In the genomic region with DNA sequence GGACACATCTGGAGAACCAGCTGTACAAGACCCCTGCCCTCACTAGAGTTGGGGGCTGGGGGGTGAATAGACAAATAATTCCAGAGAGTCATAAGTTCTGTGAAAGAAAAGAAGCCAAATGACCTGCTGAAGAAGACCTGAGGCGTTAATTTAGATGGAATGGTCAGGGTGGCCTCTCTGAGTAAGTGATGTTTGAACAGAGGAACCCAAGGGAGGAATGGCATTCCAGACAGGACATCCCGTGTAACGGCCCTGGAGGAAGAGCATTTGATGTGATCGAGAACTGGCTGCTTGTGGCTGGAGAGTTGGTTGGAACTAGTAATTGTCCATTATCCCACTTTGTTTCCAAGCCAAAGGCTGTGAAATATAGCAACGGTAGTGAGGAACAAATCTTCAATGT, we compare ENCODE assay signal across 9 cellular contexts. TPM values are rescaled to one million over a fixed set of nuclear protein-coding genes. Genes with fewer than 3 reads are reported as not detected.
A peak's percentile ranks its signal among the peaks of the same experiment; 100 is the strongest.
DNase-seq lines count a peak whose midpoint lies in the region; ATAC-seq, FAIRE-seq and TF ChIP-seq lines count a peak whose summit lies in the region.
"Had no signal": no experiment of that assay in that cellular context is flagged by ENCODE, and none has a peak within 500 bp of the region (broad histone marks: within the 10 kb centered on the region; RNA-seq: fewer than 3 reads in every experiment).

No MANE protein-coding gene starts in this region.

- peak overlapping the region; percentile 78 for H3K9ac ChIP-seq in HepG2 (ENCODE audit: insufficient read depth, low read depth, low read length)

- H3K36me3 ChIP-seq in HepG2 (replicated peaks in 1 of 2; ENCODE audit: control insufficient read depth in 1 of 2, insufficient read depth in 2 of 2, low read length in 2 of 2) (peaks cover 4 to 28% of the 10 kb centered on the region in 2 experiments; a peak in 4 of 5 replicates), tibial nerve (peaks cover 0 to 17% (median 6%) of the 10 kb centered on the region in 3 donors)

- H2AFZ ChIP-seq in HepG2 (ENCODE audit: low read length), result no peak overlapping the region

- no peak for DNase-seq in activated T-cell treated with anti-CD3 and anti-CD28 coated beads, Interleukin-2, amount 50 U/mL, for 4 hours
- DNase-seq in activated T-cell treated with anti-CD3 and anti-CD28 coated beads, Interleukin-2, amount 50 U/mL, for 48 hours, result no peak
- peak; percentile 13 for DNase-seq in astrocyte of the hippocampus (ENCODE audit: low read depth, low spot score)
- no peak for DNase-seq in HepG2 (ENCODE audit: low spot score)
- no peak for DNase-seq in tibial nerve (ENCODE audit: low spot score in 2 of 2)
- no peak for DNase-seq in hepatic stellate cell (ENCODE audit: low spot score)
- no peak for DNase-seq in effector CD8-positive, alpha-beta T cell (lab: John Stamatoyannopoulos, UW)
- DNase-seq: activated CD4-positive, CD25-positive, alpha-beta regulatory T cell treated with anti-CD3 and anti-CD28 coated beads, Interleukin-2, amount 50 U/mL, for 72 hours had no signal

- in situ Hi-C loops in HepG2 (cut with HindIII; ENCODE audit: extremely low pct_ligation_motif_present, low pct_unique_long_range_greater_than_20kb), result no loop called here

- no peak for TF ChIP-seq RAD21 in HepG2 (CRISPR knock-in tag; IDR thresholded peaks at IDR 0.05)

- H3K4me2 ChIP-seq in HepG2 (ENCODE audit: low read depth, low read length), result peak overlapping the region; percentile 97

- POLR2A ChIA-PET in HepG2 (lab: Yijun Ruan, JAX), result no interaction called here

- H3K4me3 ChIP-seq in HepG2 (replicated peaks in 1 of 3; ENCODE audit: insufficient read depth in 1 of 3, low read depth in 2 of 3, low read length in 3 of 3), result peak overlapping the region; percentile 60 to 80 (median 78)
- H3K4me3 ChIP-seq in tibial nerve, result peak overlapping the region; percentile 54 to 97 (median 90)

- no TSS peak for BruUV-seq in HepG2 (replicated peaks; lab: Mats Ljungman, UMichigan)

- H3K79me2 ChIP-seq in HepG2 (ENCODE audit: insufficient read depth, low read length), result peaks cover 71% of the 10 kb centered on the region

- H3K4me1 ChIP-seq in HepG2 (ENCODE audit: insufficient read depth, low read length) (peaks cover 39% of the 10 kb centered on the region), tibial nerve (peaks cover 0 to 49% (median 27%) of the 10 kb centered on the region in 4 donors)

- ATAC-seq in activated T-cell treated with anti-CD3 and anti-CD28 coated beads, Interleukin-2, amount 50 U/mL, for 4 hours, result no peak
- ATAC-seq in HepG2, result no peak
- no peak for ATAC-seq in HG02798 (IDR thresholded peaks at IDR 0.05; ENCODE audit: poor library complexity, unreplicated experiment)

- peaks cover 9% of the 10 kb centered on the region for H4K20me1 ChIP-seq in HepG2 (ENCODE audit: insufficient read depth, low read length)

- CTCF ChIA-PET in HepG2 (lab: Yijun Ruan, JAX; ENCODE audit: low intra/inter-chr PET ratio, low total read pairs), result no interaction called here

- H3K4me3 Mint-ChIP-seq in activated T-cell treated with anti-CD3 and anti-CD28 coated beads, Interleukin-2, amount 50 U/mL, for 4 hours, result peak overlapping the region; percentile 99

- H3K27me3 Mint-ChIP-seq in activated T-cell treated with anti-CD3 and anti-CD28 coated beads, Interleukin-2, amount 50 U/mL, for 4 hours (ENCODE audit: low read depth), result no peaks in the 10 kb centered on the region

- TF ChIP-seq POLR2A in HepG2 (IDR thresholded peaks at IDR 0.05; ENCODE audit: insufficient read depth in 1 of 2, low read depth in 2 of 2, low read length in 2 of 2) (no peak), tibial nerve (IDR thresholded peaks at IDR 0.05) (no peak)

- H3K4me1 Mint-ChIP-seq in activated T-cell treated with anti-CD3 and anti-CD28 coated beads, Interleukin-2, amount 50 U/mL, for 4 hours (ENCODE audit: low read depth), result peaks cover 41% of the 10 kb centered on the region

- no peaks in the 10 kb centered on the region for H3K27me3 ChIP-seq in HepG2 (ENCODE audit: control insufficient read depth in 1 of 2, insufficient read depth in 2 of 2, low read length in 2 of 2)
- no peaks in the 10 kb centered on the region for H3K27me3 ChIP-seq in tibial nerve

- H3K27ac ChIP-seq in HepG2 (ENCODE audit: extremely low read length, insufficient read depth, low read length) (peak overlapping the region; percentile 67), tibial nerve (peak overlapping the region; percentile 95 to 99 (median 99))

- 55% methylated on average over 5 of the region's 5 CpGs for WGBS in HepG2 (ENCODE audit: low lambda C conversion rate)
- WGBS in tibial nerve, 2 donors, result 19 to 20% methylated on average over 5 of the region's 5 CpGs

- H3K9me3 ChIP-seq in HepG2 (ENCODE audit: low read length) (no peaks in the 10 kb centered on the region), tibial nerve (no peaks in the 10 kb centered on the region)

- intact Hi-C loops in HepG2 (cut with micrococcal nuclease; ENCODE audit: unreplicated experiment), result loop anchor here (10.0 kb wide), 1 partner anchor 256 kb away; the partner anchor contains the start of gene CAPN7

- H3K9me3 Mint-ChIP-seq in activated T-cell treated with anti-CD3 and anti-CD28 coated beads, Interleukin-2, amount 50 U/mL, for 4 hours, result no peaks in the 10 kb centered on the region

- TF ChIP-seq EP300 in HepG2 (IDR thresholded peaks at IDR 0.05; ENCODE audit: low read depth in 2 of 2, low read length in 2 of 2), result no peak
- no peak for TF ChIP-seq EP300 in HepG2 (CRISPR knock-in tag; IDR thresholded peaks at IDR 0.05; ENCODE audit: borderline replicate concordance)
- TF ChIP-seq EP300 in tibial nerve (IDR thresholded peaks at IDR 0.05), result no peak

- no peak for FAIRE-seq in HepG2 (lab: Jason Lieb, UNC)

- TF ChIP-seq CTCF in HepG2 (CRISPR knock-in tag; IDR thresholded peaks at IDR 0.05) (no peak), tibial nerve (IDR thresholded peaks at IDR 0.05) (no peak)

- H3K36me3 Mint-ChIP-seq in activated T-cell treated with anti-CD3 and anti-CD28 coated beads, Interleukin-2, amount 50 U/mL, for 4 hours (ENCODE audit: insufficient read depth), result peaks cover 15% of the 10 kb centered on the region

TF ChIP-seq in HepG2, 621 proteins besides CTCF, POLR2A, EP300 and RAD21 (continues in another document):
- no peak for TF ChIP-seq FOXO1 (CRISPR knock-in tag; IDR thresholded peaks at IDR 0.05)
- TF ChIP-seq KLF16 (CRISPR knock-in tag; IDR thresholded peaks at IDR 0.05), result no peak
- no peak for TF ChIP-seq FOXO4 (CRISPR knock-in tag; conservative IDR thresholded peaks at IDR 0.05)
- TF ChIP-seq IKZF4 (CRISPR knock-in tag; IDR thresholded peaks at IDR 0.05; ENCODE audit: borderline replicate concordance, low read depth, not compliant biosample characterization), result no peak
- TF ChIP-seq FOSL2 (CRISPR knock-in tag; IDR thresholded peaks at IDR 0.05), result no peak
- TF ChIP-seq ZMAT3 (CRISPR knock-in tag; conservative IDR thresholded peaks at IDR 0.05), result no peak
- TF ChIP-seq ZZZ3 (CRISPR knock-in tag; IDR thresholded peaks at IDR 0.05; ENCODE audit: borderline replicate concordance), result no peak

RNA-seq across cellular contexts. Expression of gene NR2C2, which starts 1.7 kb away (rescaled TPM):
- total RNA-seq in activated T-cell treated with anti-CD3 and anti-CD28 coated beads, Interleukin-2, amount 50 U/mL, for 4 hours, result 10 to 100 TPM; 36.5 to 39.0 (median 38.8) TPM
- total RNA-seq in HepG2 (2016; rRNA removed; fragmentation: Illumina TruSeq; extraction: Trizol), result 7.8 and 12.0 TPM in 2 replicates
- total RNA-seq in HepG2 (2016; cell fraction: cytosol; rRNA removed; fragmentation: Illumina TruSeq; extraction: Trizol; ENCODE audit: low read depth), result 4.0 TPM in 2 replicates
- total RNA-seq in HepG2 (2016; cell fraction: insoluble cytoplasmic fraction; rRNA removed; fragmentation: Illumina TruSeq; extraction: Trizol), result 8.6 and 9.6 TPM in 2 replicates
- 5.8 and 7.0 TPM in 2 replicates for total RNA-seq in HepG2 (2016; cell fraction: membrane; rRNA removed; fragmentation: Illumina TruSeq; extraction: Trizol)
- 17.6 and 20.8 TPM in 2 replicates for total RNA-seq in HepG2 (2016; cell fraction: nucleus; rRNA removed; fragmentation: Illumina TruSeq; extraction: Trizol)
- 11.8 and 14.3 TPM in 2 replicates for polyA plus RNA-seq in HepG2 (2011; rRNA removed)
- polyA plus RNA-seq in HepG2 (2011; cell fraction: cytosol; rRNA removed), result 3.7 and 4.7 TPM in 2 replicates
- polyA plus RNA-seq in HepG2 (2011; cell fraction: nucleus; rRNA removed), result 51.2 and 54.4 TPM in 2 replicates
- 18.1 and 20.7 TPM in 2 replicates for polyA plus RNA-seq in HepG2 (2012)
- 0.92 and 1.2 TPM in 2 replicates for polyA plus RNA-seq in HepG2 (2016; cell fraction: cytosol; fragmentation: Illumina TruSeq; extraction: Trizol; ENCODE audit: low read depth)
- polyA plus RNA-seq in HepG2 (2016; cell fraction: insoluble cytoplasmic fraction; fragmentation: Illumina TruSeq; extraction: Trizol; ENCODE audit: low read depth), result 6.2 and 7.4 TPM in 2 replicates
- polyA plus RNA-seq in HepG2 (2016; cell fraction: membrane; fragmentation: Illumina TruSeq; extraction: Trizol; ENCODE audit: low read depth), result 1.4 and 2.0 TPM in 2 replicates
- 20.7 and 24.9 TPM in 2 replicates for polyA plus RNA-seq in HepG2 (2016; cell fraction: nucleus; fragmentation: Illumina TruSeq; extraction: Trizol; ENCODE audit: insufficient read depth, low read depth)
- 24.4 and 39.8 TPM in 2 replicates for polyA minus RNA-seq in HepG2 (2011; rRNA and poly(A)+ RNA removed; ENCODE audit: low replicate concordance)
- 11.5 and 11.7 TPM in 2 replicates for polyA minus RNA-seq in HepG2 (2011; cell fraction: cytosol; rRNA and poly(A)+ RNA removed)
- polyA minus RNA-seq in HepG2 (2011; cell fraction: nucleus; rRNA and poly(A)+ RNA removed), result 49.7 and 51.8 TPM in 2 replicates
- 10 to 100 TPM; 34.5 to 54.3 (median 44.4) TPM for total RNA-seq in tibial nerve
